19 cellular contexts compared by ENCODE assay signal in the genomic region with DNA sequence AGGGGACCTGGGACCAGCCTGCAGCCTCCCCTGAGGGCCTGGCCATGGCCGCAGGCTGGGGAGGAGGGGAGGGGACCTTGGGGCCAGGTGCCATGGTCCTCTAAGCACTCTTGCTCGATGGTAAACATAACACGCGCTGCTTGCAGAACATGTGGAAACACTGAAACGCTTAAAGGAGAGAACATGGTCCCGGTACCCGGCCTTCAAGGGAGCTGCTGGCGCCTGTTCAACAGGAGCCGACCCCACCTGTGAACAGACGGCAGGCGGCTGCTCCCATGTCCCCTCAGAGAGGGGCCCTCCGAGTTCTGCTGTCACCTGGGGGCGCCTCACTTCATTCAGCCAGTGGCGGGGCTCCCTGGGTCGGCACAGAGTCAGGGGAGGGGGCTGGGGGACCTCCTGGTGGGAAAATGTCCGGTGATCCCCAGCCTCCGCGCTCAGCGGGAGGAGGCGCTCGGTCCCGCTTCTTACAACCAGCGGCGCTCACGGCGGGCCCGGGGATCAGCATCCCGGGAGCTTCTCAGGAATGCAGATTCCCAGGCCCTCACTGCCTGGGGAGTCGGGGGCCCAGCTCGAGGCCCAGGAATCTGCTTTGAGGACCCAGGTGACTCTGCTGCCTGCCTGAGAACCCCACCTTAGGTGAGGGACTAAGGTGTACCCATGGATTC. TPM values are rescaled to one million over a fixed set of nuclear protein-coding genes. Genes with fewer than 3 reads are reported as not detected.
DNase-seq lines count a peak whose midpoint lies in the region; ATAC-seq, FAIRE-seq and TF ChIP-seq lines count a peak whose summit lies in the region.
"Had no signal": no experiment of that assay in that cellular context is flagged by ENCODE, and none has a peak within 500 bp of the region (broad histone marks: within the 10 kb centered on the region; RNA-seq: fewer than 3 reads in every experiment).

No MANE protein-coding gene starts in this region.

- H3K4me3 ChIP-seq in HUES48 (ENCODE audit: low read depth, low read length) (peak overlapping the region; percentile 53; the same call in 1 of the 2 replicates), endothelial cell of umbilical vein (replicated peaks in 1 of 3; ENCODE audit: insufficient read depth in 1 of 3, low read depth in 1 of 3, low read length in 3 of 3) (no peak overlapping the region)
- H3K4me3 ChIP-seq: HAP-1 had no signal

- FAIRE-seq in endothelial cell of umbilical vein (lab: Jason Lieb, UNC), result no peak
- FAIRE-seq: RCC 7860 had no signal

- ATAC-seq in GM21576 (IDR thresholded peaks at IDR 0.05; ENCODE audit: unreplicated experiment), result no peak
- ATAC-seq: SK-N-SH treated with all-trans-retinoic acid at 6 μM for 48 hours had no signal

- no peak overlapping the region for H3K4me2 ChIP-seq in endothelial cell of umbilical vein (ENCODE audit: insufficient read depth, low read length)

- no TSS peak for BruUV-seq in endothelial cell of umbilical vein (replicated peaks; lab: Mats Ljungman, UMichigan)

- TF ChIP-seq CTCF in endothelial cell of umbilical vein (IDR thresholded peaks at IDR 0.05; ENCODE audit: extremely low read depth in 1 of 2, insufficient read depth in 1 of 2, low read depth in 1 of 2, low read length in 2 of 2), result no peak

- dilution Hi-C loops in endothelial cell of umbilical vein (cut with MboI; ENCODE audit: extremely low pct_ligation_motif_present, low sequenced_read_pairs), result no loop called here

- no peak for TF ChIP-seq POLR2A in endothelial cell of umbilical vein (IDR thresholded peaks at IDR 0.05; ENCODE audit: low read depth, low read length)

- no peaks in the 10 kb centered on the region for H3K9me1 ChIP-seq in endothelial cell of umbilical vein (replicated peaks; ENCODE audit: control insufficient read depth, extremely low read depth, insufficient read depth, low read length)

- H2AFZ ChIP-seq in endothelial cell of umbilical vein (ENCODE audit: low read depth, low read length), result no peak overlapping the region

- H3K9ac ChIP-seq in HUES48 (ENCODE audit: low read depth, low read length), result no peak overlapping the region
- H3K9ac ChIP-seq in endothelial cell of umbilical vein (replicated peaks; ENCODE audit: extremely low read depth, insufficient read depth, low read length), result no peak overlapping the region

- DNase-seq in NCI-H2029 (lab: John Stamatoyannopoulos, UW) (peak; percentile 37), NCI-H2029 treated with DMSO at 0.1 percent for 48 hours (lab: John Stamatoyannopoulos, UW) (no peak), DMS153 (lab: John Stamatoyannopoulos, UW) (peak; percentile 23), endothelial cell of umbilical vein (ENCODE audit: low read depth, low spot score) (no peak), putamen (ENCODE audit: low spot score) (no peak)
- DNase-seq: Calu3, KBM-7, NCI-H1048, NCI-H187, NCI-H2227 treated with DMSO at 0.1 percent for 48 hours, NCI-H774 had no signal

- H3K4me1 ChIP-seq in HUES48 (ENCODE audit: control insufficient read depth, insufficient read depth, low read length) (peaks cover 16% of the 10 kb centered on the region; the same call in 1 of the 2 replicates), endothelial cell of umbilical vein (ENCODE audit: control insufficient read depth, extremely low read depth, insufficient read depth, low read length) (no peaks in the 10 kb centered on the region)
- H3K4me1 ChIP-seq: HAP-1 had no signal

- CTCF ChIA-PET in endothelial cell of umbilical vein (lab: Charles Lee), result interaction anchor here (1.5 to 5.8 kb wide), 2 partner anchors 14 to 32 kb away, joined by 7 to 57 read pairs; no protein-coding TSS in a partner anchor

- H3K9me3 ChIP-seq in HUES48 (ENCODE audit: control insufficient read depth, insufficient read depth, low read length), result no peaks in the 10 kb centered on the region
- no peaks in the 10 kb centered on the region for H3K9me3 ChIP-seq in endothelial cell of umbilical vein (replicated peaks; ENCODE audit: control insufficient read depth, insufficient read depth, low read length)
- H3K9me3 ChIP-seq: HAP-1 had no signal

- no peak overlapping the region for H3K27ac ChIP-seq in HUES48 (ENCODE audit: low read depth, low read length)
- H3K27ac ChIP-seq in endothelial cell of umbilical vein (ENCODE audit: insufficient read depth, low read depth, low read length), result no peak overlapping the region

- no peaks in the 10 kb centered on the region for H4K20me1 ChIP-seq in endothelial cell of umbilical vein (replicated peaks; ENCODE audit: control insufficient read depth, extremely low read depth, insufficient read depth, low read length)

- no peaks in the 10 kb centered on the region for H3K36me3 ChIP-seq in HUES48 (ENCODE audit: control insufficient read depth, insufficient read depth, low read length)
- H3K36me3 ChIP-seq in endothelial cell of umbilical vein (ENCODE audit: control insufficient read depth in 2 of 2, extremely low read depth in 1 of 2, insufficient read depth in 2 of 2, low read length in 2 of 2), result no peaks in the 10 kb centered on the region
- H3K36me3 ChIP-seq: HAP-1 had no signal

- H3K79me2 ChIP-seq in endothelial cell of umbilical vein (ENCODE audit: control insufficient read depth, insufficient read depth, low read length), result no peaks in the 10 kb centered on the region

- intact Hi-C loops in endothelial cell of umbilical vein (cut with micrococcal nuclease), result no loop called here

- POLR2A ChIA-PET in endothelial cell of umbilical vein (lab: Charles Lee), result no interaction called here

- H3K27me3 ChIP-seq in HUES48 (ENCODE audit: control insufficient read depth, insufficient read depth, low read length), result peaks cover 14% of the 10 kb centered on the region; the same call in 1 of the 2 replicates
- H3K27me3 ChIP-seq in endothelial cell of umbilical vein (ENCODE audit: control insufficient read depth in 2 of 2, insufficient read depth in 2 of 2, low read length in 2 of 2), result peaks cover 10 to 16% of the 10 kb centered on the region in 2 experiments

TF ChIP-seq in endothelial cell of umbilical vein, 7 proteins besides CTCF, POLR2A, EP300 and RAD21:
- TF ChIP-seq MYC (IDR thresholded peaks at IDR 0.05; ENCODE audit: low read depth, low read length), result no peak
- peak; percentile 70 for TF ChIP-seq EZH2 (IDR thresholded peaks at IDR 0.05; ENCODE audit: borderline replicate concordance, low read depth, low read length, severe bottlenecking)

RNA-seq across cellular contexts. Expression of a gene that starts 0.9 kb away (rescaled TPM):
- 0.24 TPM in 1 of 2 replicates, not detected in the other for total RNA-seq in endothelial cell of umbilical vein
- 0.52 and 0.65 TPM in 2 replicates for polyA plus RNA-seq in endothelial cell of umbilical vein
- 0.17 TPM in 2 replicates for polyA plus RNA-seq in endothelial cell of umbilical vein (2011; cell fraction: cytosol; rRNA removed)
- polyA plus RNA-seq in endothelial cell of umbilical vein (2011; cell fraction: nucleus; rRNA removed), result 0.25 and 0.29 TPM in 2 replicates
- 0.20 and 0.94 TPM in 2 replicates for polyA plus RNA-seq in endothelial cell of umbilical vein (2012)
- 0.13 and 0.39 TPM in 2 replicates for polyA minus RNA-seq in endothelial cell of umbilical vein
- polyA minus RNA-seq in endothelial cell of umbilical vein (2011; cell fraction: cytosol; rRNA and poly(A)+ RNA removed), result 0.72 TPM
- polyA minus RNA-seq in endothelial cell of umbilical vein (2011; cell fraction: nucleus; rRNA and poly(A)+ RNA removed), result 0.34 TPM in 1 of 2 replicates, not detected in the other
- total RNA-seq: A673; Calu3; HT1080; T-helper 1 cell treated with Interleukin-12 subunit alpha and Interleukin-12 subunit beta and Interleukin-4 antibody, amounts not matched to agents 30 ng/mL and 1 ng/mL, for 36 hours had no signal

RNA-seq across cellular contexts. Expression of a gene that starts 24.4 kb away (rescaled TPM):
- total RNA-seq in endothelial cell of umbilical vein, result not detected in 2 replicates
- not detected in 2 replicates for polyA plus RNA-seq in endothelial cell of umbilical vein
- not detected in 2 replicates for polyA plus RNA-seq in endothelial cell of umbilical vein (2011; cell fraction: cytosol; rRNA removed)
- polyA plus RNA-seq in endothelial cell of umbilical vein (2011; cell fraction: nucleus; rRNA removed), result not detected in 2 replicates
- polyA plus RNA-seq in endothelial cell of umbilical vein (2012), result not detected in 2 replicates
- polyA minus RNA-seq in endothelial cell of umbilical vein, result not detected in 2 replicates
- not detected for polyA minus RNA-seq in endothelial cell of umbilical vein (2011; cell fraction: cytosol; rRNA and poly(A)+ RNA removed)
- not detected in 2 replicates for polyA minus RNA-seq in endothelial cell of umbilical vein (2011; cell fraction: nucleus; rRNA and poly(A)+ RNA removed)
- total RNA-seq: A673; Calu3; HT1080; T-helper 1 cell treated with Interleukin-12 subunit alpha and Interleukin-12 subunit beta and Interleukin-4 antibody, amounts not matched to agents 30 ng/mL and 1 ng/mL, for 36 hours had no signal

Comparison
In these comparisons a context has a peak if more than half of its experiments do, and no peak if none do; other contexts are left out.
1. DNase-seq: peak in NCI-H2029 (single experiment) and DMS153 (single experiment); none in NCI-H2029 treated with DMSO at 0.1 percent for 48 hours (single experiment), endothelial cell of umbilical vein (single experiment) and putamen (single experiment).